ENCODE assay signal across 1 cellular context in the genomic region with DNA sequence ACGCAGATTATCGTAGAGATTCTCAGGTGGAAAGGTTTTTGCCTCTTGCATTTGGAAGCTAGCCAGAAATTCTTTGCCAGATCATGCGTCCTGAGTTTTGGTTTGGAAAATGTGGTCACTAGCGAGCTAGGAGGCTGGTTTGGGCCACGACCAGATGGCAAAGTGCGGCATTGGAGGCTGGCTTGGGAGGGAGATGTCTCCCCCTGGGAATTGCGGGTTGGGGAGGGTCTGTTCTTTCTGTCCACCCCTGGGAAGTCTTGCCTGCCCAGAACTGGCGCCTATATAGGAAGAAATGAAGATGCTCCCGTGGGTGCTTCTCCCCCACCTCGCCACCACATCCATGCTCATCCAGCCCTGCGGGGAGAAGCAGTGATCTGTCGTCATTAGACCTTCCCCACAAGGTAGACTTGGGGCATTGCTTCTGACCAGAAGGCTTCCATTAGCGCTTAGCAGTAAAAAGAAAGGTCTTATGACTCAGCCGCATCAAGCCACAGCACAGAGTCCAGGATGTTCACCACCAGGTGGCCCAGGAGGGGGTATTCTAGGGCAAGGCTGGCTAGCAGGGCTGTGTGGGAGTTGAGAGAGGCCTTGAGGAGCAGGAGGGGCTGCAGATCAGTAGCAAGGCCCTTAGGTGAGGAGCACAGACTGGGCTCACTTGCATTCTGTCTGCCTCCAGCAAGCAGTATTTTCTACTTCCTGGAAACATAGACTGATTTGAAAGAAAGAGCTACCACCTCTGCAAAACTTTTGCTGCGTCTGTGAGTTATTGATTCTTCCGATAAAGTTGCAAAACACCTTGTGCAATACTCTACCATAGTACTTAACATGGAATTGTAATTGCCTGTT.
TF ChIP-seq lines count a peak whose summit lies in the region.

No MANE protein-coding gene starts in this region.

TF ChIP-seq in K562, 482 proteins besides CTCF, POLR2A, EP300 and RAD21 (continued from another document and continues in another):
- TF ChIP-seq MTA3 (IDR thresholded peaks at IDR 0.05; ENCODE audit: borderline replicate concordance) = peak; percentile 83; the same call in 1 of the 2 replicates
- TF ChIP-seq ZKSCAN1 (IDR thresholded peaks at IDR 0.05; ENCODE audit: low read depth, low read length) = peak; percentile 58; the same call in 1 of the 2 replicates
- 0 out of 2 replicates have a peak, but pooled peaks have one; percentile 49 for TF ChIP-seq ZBTB9 (CRISPR knock-in tag; IDR thresholded peaks at IDR 0.05)
- TF ChIP-seq, protein P1, sequence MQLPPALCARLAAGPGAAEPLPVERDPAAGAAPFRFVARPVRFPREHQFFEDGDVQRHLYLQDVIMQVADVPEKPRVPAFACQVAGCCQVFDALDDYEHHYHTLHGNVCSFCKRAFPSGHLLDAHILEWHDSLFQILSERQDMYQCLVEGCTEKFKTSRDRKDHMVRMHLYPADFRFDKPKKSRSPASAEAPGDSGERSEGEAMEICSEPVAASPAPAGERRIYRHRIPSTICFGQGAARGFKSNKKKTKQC (CRISPR knock-in tag; IDR thresholded peaks at IDR 0.05) = peak; percentile 33; the same call in 1 of the 2 replicates
- no peak for TF ChIP-seq MCM2 (IDR thresholded peaks at IDR 0.05; ENCODE audit: low read depth)
- no peak for TF ChIP-seq ZNF561 (CRISPR knock-in tag; conservative IDR thresholded peaks at IDR 0.05)
- TF ChIP-seq ZNF184 (CRISPR knock-in tag; IDR thresholded peaks at IDR 0.05) = no peak
- TF ChIP-seq CSDE1 (IDR thresholded peaks at IDR 0.05) = no peak
- peak; percentile 31; the same call in 1 of the 2 replicates for TF ChIP-seq NFIX (CRISPR knock-in tag; IDR thresholded peaks at IDR 0.05; ENCODE audit: low read depth)
- peak; percentile 78 for TF ChIP-seq ZBTB40 (IDR thresholded peaks at IDR 0.05)
- TF ChIP-seq ZBTB40 (CRISPR knock-in tag; IDR thresholded peaks at IDR 0.05) = no peak
- TF ChIP-seq THRA (IDR thresholded peaks at IDR 0.05) = no peak
- peak; percentile 82 for TF ChIP-seq DPF2 (IDR thresholded peaks at IDR 0.05)
- TF ChIP-seq DNMT1 (IDR thresholded peaks at IDR 0.05) = no peak
- TF ChIP-seq KLF1 (tag; IDR thresholded peaks at IDR 0.05) = no peak
- peak; percentile 75; the same call in 1 of the 2 replicates for TF ChIP-seq CEBPG (CRISPR knock-in tag; IDR thresholded peaks at IDR 0.05)
- TF ChIP-seq CEBPG (tag; conservative IDR thresholded peaks at IDR 0.05 in 1 of 2, IDR thresholded peaks at IDR 0.05 in 1 of 2) = peak; percentile 94 to 98
- TF ChIP-seq ZNF253 (CRISPR knock-in tag; conservative IDR thresholded peaks at IDR 0.05) = no peak
- no peak; the same call in none of the 2 replicates for TF ChIP-seq C11orf30 (IDR thresholded peaks at IDR 0.05; ENCODE audit: low read depth)
- peak; percentile 94 for TF ChIP-seq ZFX (CRISPR knock-in tag; IDR thresholded peaks at IDR 0.05)
- no peak for TF ChIP-seq SRF (CRISPR knock-in tag; IDR thresholded peaks at IDR 0.05)
- no peak for TF ChIP-seq ARHGAP35 (IDR thresholded peaks at IDR 0.05; ENCODE audit: partially characterized antibody)
- peak; percentile 97 for TF ChIP-seq ZNF592 (IDR thresholded peaks at IDR 0.05)
- TF ChIP-seq SRSF9 (IDR thresholded peaks at IDR 0.05; ENCODE audit: borderline replicate concordance, low read depth, low read length) = no peak
- TF ChIP-seq CBX8 (IDR thresholded peaks at IDR 0.05; ENCODE audit: borderline replicate concordance, extremely low read depth, low read depth, low read length, poor library complexity, severe bottlenecking) = no peak
- TF ChIP-seq, protein P2, sequence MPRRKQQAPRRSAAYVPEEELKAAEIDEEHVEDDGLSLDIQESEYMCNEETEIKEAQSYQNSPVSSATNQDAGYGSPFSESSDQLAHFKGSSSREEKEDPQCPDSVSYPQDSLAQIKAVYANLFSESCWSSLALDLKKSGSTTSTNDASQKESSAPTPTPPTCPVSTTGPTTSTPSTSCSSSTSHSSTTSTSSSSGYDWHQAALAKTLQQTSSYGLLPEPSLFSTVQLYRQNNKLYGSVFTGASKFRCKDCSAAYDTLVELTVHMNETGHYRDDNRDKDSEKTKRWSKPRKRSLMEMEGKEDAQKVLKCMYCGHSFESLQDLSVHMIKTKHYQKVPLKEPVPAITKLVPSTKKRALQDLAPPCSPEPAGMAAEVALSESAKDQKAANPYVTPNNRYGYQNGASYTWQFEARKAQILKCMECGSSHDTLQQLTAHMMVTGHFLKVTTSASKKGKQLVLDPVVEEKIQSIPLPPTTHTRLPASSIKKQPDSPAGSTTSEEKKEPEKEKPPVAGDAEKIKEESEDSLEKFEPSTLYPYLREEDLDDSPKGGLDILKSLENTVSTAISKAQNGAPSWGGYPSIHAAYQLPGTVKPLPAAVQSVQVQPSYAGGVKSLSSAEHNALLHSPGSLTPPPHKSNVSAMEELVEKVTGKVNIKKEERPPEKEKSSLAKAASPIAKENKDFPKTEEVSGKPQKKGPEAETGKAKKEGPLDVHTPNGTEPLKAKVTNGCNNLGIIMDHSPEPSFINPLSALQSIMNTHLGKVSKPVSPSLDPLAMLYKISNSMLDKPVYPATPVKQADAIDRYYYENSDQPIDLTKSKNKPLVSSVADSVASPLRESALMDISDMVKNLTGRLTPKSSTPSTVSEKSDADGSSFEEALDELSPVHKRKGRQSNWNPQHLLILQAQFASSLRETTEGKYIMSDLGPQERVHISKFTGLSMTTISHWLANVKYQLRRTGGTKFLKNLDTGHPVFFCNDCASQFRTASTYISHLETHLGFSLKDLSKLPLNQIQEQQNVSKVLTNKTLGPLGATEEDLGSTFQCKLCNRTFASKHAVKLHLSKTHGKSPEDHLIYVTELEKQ (CRISPR knock-in tag; IDR thresholded peaks at IDR 0.05) = no peak
- no peak for TF ChIP-seq POLR3A (IDR thresholded peaks at IDR 0.05; ENCODE audit: borderline replicate concordance, extremely low read depth, insufficient read depth, insufficient read length)
- no peak for TF ChIP-seq ZNF436 (CRISPR knock-in tag; IDR thresholded peaks at IDR 0.05)
- TF ChIP-seq ZNF311 (CRISPR knock-in tag; IDR thresholded peaks at IDR 0.05) = no peak; the same call in 1 of the 2 replicates
- TF ChIP-seq, protein P3, sequence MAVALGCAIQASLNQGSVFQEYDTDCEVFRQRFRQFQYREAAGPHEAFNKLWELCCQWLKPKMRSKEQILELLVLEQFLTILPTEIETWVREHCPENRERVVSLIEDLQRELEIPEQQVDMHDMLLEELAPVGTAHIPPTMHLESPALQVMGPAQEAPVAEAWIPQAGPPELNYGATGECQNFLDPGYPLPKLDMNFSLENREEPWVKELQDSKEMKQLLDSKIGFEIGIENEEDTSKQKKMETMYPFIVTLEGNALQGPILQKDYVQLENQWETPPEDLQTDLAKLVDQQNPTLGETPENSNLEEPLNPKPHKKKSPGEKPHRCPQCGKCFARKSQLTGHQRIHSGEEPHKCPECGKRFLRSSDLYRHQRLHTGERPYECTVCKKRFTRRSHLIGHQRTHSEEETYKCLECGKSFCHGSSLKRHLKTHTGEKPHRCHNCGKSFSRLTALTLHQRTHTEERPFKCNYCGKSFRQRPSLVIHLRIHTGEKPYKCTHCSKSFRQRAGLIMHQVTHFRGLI (CRISPR knock-in tag; IDR thresholded peaks at IDR 0.05) = no peak
